ENCODE assay signal across 22 cellular contexts in genomic region chr22:27996529-27996925, GRCh38.
"Had no signal": no experiment of that assay in that cellular context is flagged by ENCODE, and none has a peak within 500 bp of the region (broad histone marks: within the 10 kb centered on the region; RNA-seq: fewer than 3 reads in every experiment).

No MANE protein-coding gene starts in this region.

- H3K4me3 ChIP-seq: breast epithelium, coronary artery, esophagus muscularis mucosa, mucosa of descending colon, stomach, transverse colon, vagina had no signal

- H3K27me3 ChIP-seq: breast epithelium, esophagus muscularis mucosa, stomach, transverse colon, vagina had no signal

- H3K4me1 ChIP-seq: breast epithelium, transverse colon, vagina had no signal

- H3K9me3 ChIP-seq: breast epithelium, esophagus muscularis mucosa, mucosa of descending colon, stomach, transverse colon, vagina had no signal

- H3K36me3 ChIP-seq: transverse colon had no signal

- H3K27ac ChIP-seq: breast epithelium, coronary artery, esophagus muscularis mucosa, stomach, transverse colon, vagina had no signal

- ATAC-seq: activated T-helper 17 cell treated with anti-CD3 and anti-CD28 coated beads, Interleukin-2, amount 50 U/mL, for 72 hours; mucosa of descending colon; stimulated activated effector memory CD8-positive, alpha-beta T cell treated with anti-CD3 and anti-CD28 coated beads, Interleukin-12 subunit alpha, Interleukin-12 subunit beta, amount 100 ng/mL, for 72 hours had no signal

- DNase-seq: activated CD4-positive, alpha-beta T cell treated with anti-CD3 and anti-CD28 coated beads, Interleukin-2, amount 50 U/mL, for 4 hours; activated CD8-positive, alpha-beta memory T cell treated with anti-CD3 and anti-CD28 coated beads for 24 hours; activated CD8-positive, alpha-beta memory T cell treated with anti-CD3 and anti-CD28 coated beads, Interleukin-2, amount 50 U/mL, for 4 hours; activated naive CD4-positive, alpha-beta T cell treated with Interleukin-2 at 50 U/mL for 16 hours; activated naive CD8-positive, alpha-beta T cell treated with anti-CD3 and anti-CD28 coated beads for 36 hours; activated T-cell treated with anti-CD3 and anti-CD28 coated beads, Interleukin-2, amount 50 U/mL, for 24 hours; hippocampal formation; kidney glomerular epithelial cell; mesenchymal stem cell; mucosa of descending colon; nephron progenitor cell; nucleus accumbens; retina; stimulated activated CD4-positive, alpha-beta T cell treated with anti-CD3 and anti-CD28 coated beads, Interleukin-1b, Interleukin-23, amount 100 ng/mL, for 48 hours; stomach; transverse colon had no signal
